31 cellular contexts compared by ENCODE assay signal in genomic region chr19:47700934-47701716, GRCh38. TPM values are rescaled to one million over a fixed set of nuclear protein-coding genes. Genes with fewer than 3 reads are reported as not detected.
"Had no signal": no experiment of that assay in that cellular context is flagged by ENCODE, and none has a peak within 500 bp of the region (broad histone marks: within the 10 kb centered on the region; RNA-seq: fewer than 3 reads in every experiment).

No MANE protein-coding gene starts in this region.

- H3K36me3 Mint-ChIP-seq: natural killer cell had no signal

- H3K4me1 ChIP-seq: neural progenitor cell, thyroid gland, vagina had no signal

- H3K4me3 Mint-ChIP-seq: immature natural killer cell; mesothelial cell of epicardium; naive B cell; natural killer cell; nephron progenitor cell; neural progenitor cell; stimulated activated memory B cell treated with anti-CD40 and anti-IgM and Interleukin-4, amounts not matched to agents 10 μg/mL and 1 μg/mL and 100 μg/mL, for 72 hours had no signal

- H3K27me3 ChIP-seq: neural progenitor cell, ovary, right atrium auricular region, right lobe of liver, stomach, testis, thyroid gland, transverse colon, upper lobe of left lung, vagina had no signal

- H3K4me2 ChIP-seq: neural progenitor cell, smooth muscle cell had no signal

- H3K4me1 Mint-ChIP-seq: immature natural killer cell, mesothelial cell of epicardium, natural killer cell had no signal

- DNase-seq: hypothalamus; immature natural killer cell; left ventricle myocardium inferior; mesendoderm; naive B cell; natural killer cell; nephron progenitor cell; occipital lobe; ovary; stimulated activated CD4-positive, alpha-beta T cell treated with anti-CD3 and anti-CD28 coated beads, Interleukin-1b, Interleukin-23, amount 100 ng/mL, for 48 hours; stimulated activated CD4-positive, alpha-beta T cell treated with anti-CD3 and anti-CD28 coated beads, Interleukin-2, amount 100 ng/mL, for 48 hours; stimulated activated CD4-positive, alpha-beta T cell treated with anti-CD3 and anti-CD28 coated beads, Interleukin-4, amount 100 ng/mL, for 4 hours; stimulated activated CD8-positive, alpha-beta memory T cell treated with anti-CD3 and anti-CD28 coated beads, Interleukin-4, amount 100 ng/mL, for 48 hours; stimulated activated naive CD4-positive, alpha-beta T cell treated with Interleukin-2 at 50 U/mL for 16 hours; stomach; testis; thyroid gland; transverse colon had no signal

- ATAC-seq: natural killer cell, right lobe of liver had no signal

- H3K27ac ChIP-seq: left ventricle myocardium inferior, neural progenitor cell, neutrophil, ovary, right atrium auricular region, right lobe of liver, stomach, testis, thyroid gland, transverse colon, upper lobe of left lung, vagina had no signal

- H3K9ac ChIP-seq: neural progenitor cell had no signal

- H3K4me3 ChIP-seq: left ventricle myocardium inferior, lung, neural progenitor cell, ovary, right atrium auricular region, right lobe of liver, smooth muscle cell, stomach, thyroid gland, transverse colon, upper lobe of left lung, vagina had no signal

- H3K36me3 ChIP-seq: ovary had no signal

- FAIRE-seq: islet of Langerhans, kidney had no signal

- H3K9me3 ChIP-seq: left ventricle myocardium inferior, neutrophil, ovary, right atrium auricular region, right lobe of liver, stomach, testis, thyroid gland, transverse colon, upper lobe of left lung, vagina had no signal

- H2AFZ ChIP-seq: neural progenitor cell had no signal

- H3K27ac Mint-ChIP-seq: immature natural killer cell; mesothelial cell of epicardium; natural killer cell; nephron progenitor cell; neural progenitor cell; progenitor cell of endocrine pancreas; stimulated activated memory B cell treated with anti-CD40 and anti-IgM and Interleukin-4, amounts not matched to agents 10 μg/mL and 1 μg/mL and 100 μg/mL, for 72 hours had no signal

- H3K27me3 Mint-ChIP-seq: naive B cell, progenitor cell of endocrine pancreas had no signal

- H3K9me3 Mint-ChIP-seq: immature natural killer cell; mesothelial cell of epicardium; natural killer cell; nephron progenitor cell; neural progenitor cell; stimulated activated memory B cell treated with anti-CD40 and anti-IgM and Interleukin-4, amounts not matched to agents 10 μg/mL and 1 μg/mL and 100 μg/mL, for 72 hours had no signal

RNA-seq across cellular contexts. Expression of gene EHD2, which starts 12.1 kb away (rescaled TPM):
- polyA plus RNA-seq: immature natural killer cell had no signal
